ENCODE assay signal across 23 cellular contexts in the genomic region with DNA sequence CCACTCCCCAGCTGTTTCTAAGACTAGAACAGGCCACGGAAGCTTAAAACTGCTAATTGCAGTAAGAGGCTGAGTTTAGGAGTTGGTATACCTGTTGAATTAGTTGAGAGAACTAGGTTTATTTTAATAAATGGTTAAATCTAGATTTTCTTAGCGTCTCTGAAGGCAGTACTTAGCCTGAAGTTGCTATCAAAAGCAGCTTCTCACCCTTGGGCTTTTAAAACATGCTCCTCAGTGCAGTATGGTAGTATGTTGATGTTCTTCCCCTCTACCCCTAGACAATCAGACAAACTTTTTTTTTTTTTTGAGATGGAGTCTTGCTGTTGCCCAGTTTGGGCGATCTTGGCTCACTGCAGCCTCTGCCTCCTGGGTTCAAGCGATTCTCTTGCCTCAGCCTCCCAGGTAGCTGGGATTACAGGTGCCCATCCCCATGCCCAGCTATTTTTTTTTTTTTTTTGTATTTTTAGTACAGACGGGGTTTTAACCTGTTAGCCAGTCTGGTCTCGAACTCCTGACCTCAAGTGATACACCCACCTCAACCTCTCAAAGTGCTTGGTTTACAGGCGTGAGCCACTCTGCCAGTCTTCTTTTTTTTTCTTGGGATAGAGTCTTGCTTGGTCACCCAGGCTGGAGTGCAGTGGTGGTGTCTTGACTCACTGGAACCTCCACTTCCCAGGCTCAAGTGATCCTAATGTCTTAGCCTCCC. TPM values are rescaled to one million over a fixed set of nuclear protein-coding genes. Genes with fewer than 3 reads are reported as not detected.
DNase-seq lines count a peak whose midpoint lies in the region; ATAC-seq and TF ChIP-seq lines count a peak whose summit lies in the region.
"Had no signal": no experiment of that assay in that cellular context is flagged by ENCODE, and none has a peak within 500 bp of the region (broad histone marks: within the 10 kb centered on the region; RNA-seq: fewer than 3 reads in every experiment).

No MANE protein-coding gene starts in this region.

- no peaks in the 10 kb centered on the region; a peak in 1 of 4 replicates for H3K4me1 ChIP-seq in HCT116 (ENCODE audit: control insufficient read depth in 1 of 2, insufficient read depth in 2 of 2, low read length in 2 of 2)
- peaks cover 31 to 45% of the 10 kb centered on the region in 2 donors for H3K4me1 ChIP-seq in naive thymus-derived CD4-positive, alpha-beta T cell (ENCODE audit: control insufficient read depth in 2 of 2, insufficient read depth in 2 of 2, low read length in 2 of 2)

- BruUV-seq in HCT116 (replicated peaks; lab: Mats Ljungman, UMichigan) = no TSS peak

- no peak for TF ChIP-seq POLR2A in HCT116 (IDR thresholded peaks at IDR 0.05; ENCODE audit: borderline replicate concordance, extremely low read depth, insufficient read depth, insufficient read length)

- no peak overlapping the region for H3K9ac ChIP-seq in HCT116 (ENCODE audit: low read length)

- RAD21 ChIA-PET in HCT116 (lab: Charles Lee; ENCODE audit: low non-redundant PET in 1 of 2, low total read pairs in 2 of 2, uncharacterized antibody in 2 of 2, unreplicated experiment in 2 of 2) = no interaction called here

- H3K4me1 Mint-ChIP-seq in CD4-positive, alpha-beta T cell (ENCODE audit: low read depth) = peaks cover 94% of the 10 kb centered on the region
- H3K4me1 Mint-ChIP-seq in naive thymus-derived CD4-positive, alpha-beta T cell = peaks cover 53 to 94% (median 89%) of the 10 kb centered on the region in 7 donors

- H3K36me3 ChIP-seq in HCT116 (ENCODE audit: control insufficient read depth in 1 of 2, insufficient read depth in 2 of 2, low read length in 2 of 2) = peaks cover 73 to 80% of the 10 kb centered on the region in 2 experiments
- H3K36me3 ChIP-seq in naive thymus-derived CD4-positive, alpha-beta T cell (ENCODE audit: control insufficient read depth in 2 of 3, insufficient read depth in 3 of 3, low read length in 3 of 3) = peaks cover 48 to 91% (median 70%) of the 10 kb centered on the region in 3 experiments

- H3K9me3 ChIP-seq in CD4-positive, alpha-beta T cell (ENCODE audit: control insufficient read depth, low read length) = no peaks in the 10 kb centered on the region
- no peaks in the 10 kb centered on the region for H3K9me3 ChIP-seq in HCT116 (ENCODE audit: control insufficient read depth in 1 of 2, insufficient read depth in 1 of 2, low read depth in 1 of 2, low read length in 2 of 2)
- H3K9me3 ChIP-seq in naive thymus-derived CD4-positive, alpha-beta T cell (ENCODE audit: control insufficient read depth in 2 of 3, low read length in 3 of 3) = no peaks in the 10 kb centered on the region
- H3K9me3 ChIP-seq: ascending aorta, esophagus squamous epithelium had no signal

- no peak overlapping the region for H3K4me2 ChIP-seq in HCT116 (ENCODE audit: low read length)

- TF ChIP-seq RAD21 in HCT116 (IDR thresholded peaks at IDR 0.05; ENCODE audit: low read depth) = no peak

- no peaks in the 10 kb centered on the region for H3K9me3 Mint-ChIP-seq in CD4-positive, alpha-beta T cell
- peaks cover 0 to 10% (median 0%) of the 10 kb centered on the region in 11 donors for H3K9me3 Mint-ChIP-seq in naive thymus-derived CD4-positive, alpha-beta T cell
- H3K9me3 Mint-ChIP-seq: naive B cell had no signal

- peak overlapping the region; percentile 46 for H3K27ac Mint-ChIP-seq in CD4-positive, alpha-beta T cell
- H3K27ac Mint-ChIP-seq in naive thymus-derived CD4-positive, alpha-beta T cell = peak overlapping the region in 8 of 9 donors; percentile 33 to 90 (median 63)

- no peak overlapping the region for H3K4me3 ChIP-seq in HCT116 (replicated peaks in 1 of 2; ENCODE audit: low read depth in 1 of 2, low read length in 2 of 2)
- no peak overlapping the region for H3K4me3 ChIP-seq in naive thymus-derived CD4-positive, alpha-beta T cell (ENCODE audit: low read length)
- H3K4me3 ChIP-seq: ascending aorta, esophagus squamous epithelium had no signal

- peaks cover 51% of the 10 kb centered on the region for H3K79me2 ChIP-seq in HCT116 (ENCODE audit: insufficient read depth, low read length)

- CTCF ChIA-PET in CD4-positive, alpha-beta T cell (lab: Charles Lee) = no interaction called here
- CTCF ChIA-PET in HCT116 (lab: Charles Lee) = no interaction called here
- CTCF ChIA-PET in naive thymus-derived CD4-positive, alpha-beta T cell (lab: Charles Lee) = interaction anchor here (1.1 kb wide), 1 partner anchor 10 kb away, joined by 3 read pairs; no protein-coding TSS in a partner anchor

- peaks cover 19% of the 10 kb centered on the region; the same call in 1 of the 2 replicates for H4K20me1 ChIP-seq in HCT116 (ENCODE audit: insufficient read depth)

- no peak overlapping the region for H2AFZ ChIP-seq in HCT116 (ENCODE audit: low read depth, low read length, poor library complexity, severe bottlenecking)

- H3K27ac ChIP-seq in CD4-positive, alpha-beta T cell (ENCODE audit: low read depth, low read length) = no peak overlapping the region
- no peak overlapping the region for H3K27ac ChIP-seq in HCT116 (ENCODE audit: low read depth, low read length)
- no peak overlapping the region for H3K27ac ChIP-seq in naive thymus-derived CD4-positive, alpha-beta T cell (ENCODE audit: low read depth, low read length)
- H3K27ac ChIP-seq: ascending aorta, esophagus squamous epithelium, RWPE1 had no signal

- H3K4me3 Mint-ChIP-seq in CD4-positive, alpha-beta T cell = peak overlapping the region; percentile 39
- H3K4me3 Mint-ChIP-seq in naive thymus-derived CD4-positive, alpha-beta T cell = peak overlapping the region in 3 of 10 donors; percentile 5 to 52 (median 43)

- H3K9me2 ChIP-seq in HCT116 (ENCODE audit: insufficient read depth) = no peaks in the 10 kb centered on the region

- POLR2A ChIA-PET in CD4-positive, alpha-beta T cell (lab: Charles Lee) = interaction anchor here (0.5 to 1.5 kb wide), 4 partner anchors 9 to 805 kb away, joined by 3 to 4 read pairs (median 4); no protein-coding TSS in a partner anchor
- POLR2A ChIA-PET in HCT116 (lab: Charles Lee) = no interaction called here
- POLR2A ChIA-PET in naive thymus-derived CD4-positive, alpha-beta T cell (lab: Charles Lee) = interaction anchor here (0.6 to 3.4 kb wide), 9 partner anchors 7 to 1517 kb away, joined by 3 to 15 read pairs (median 4); a partner anchor contains a TSS

- peaks cover 99% of the 10 kb centered on the region for H3K36me3 Mint-ChIP-seq in CD4-positive, alpha-beta T cell (ENCODE audit: low read depth)
- H3K36me3 Mint-ChIP-seq in naive thymus-derived CD4-positive, alpha-beta T cell = peaks cover 9 to 87% (median 72%) of the 10 kb centered on the region in 5 donors

- intact Hi-C loops in CD4-positive, alpha-beta T cell (cut with DNase I, micrococcal nuclease) = no loop called here
- intact Hi-C loops in HCT116 (cut with micrococcal nuclease) = no loop called here
- intact Hi-C loops in naive thymus-derived CD4-positive, alpha-beta T cell (cut with micrococcal nuclease) = loop anchor here in 1 of 2 donors (2.0 kb wide), 1 partner anchor 377 kb away; no protein-coding TSS in a partner anchor

- H3K27me3 Mint-ChIP-seq in CD4-positive, alpha-beta T cell = no peaks in the 10 kb centered on the region
- H3K27me3 Mint-ChIP-seq in naive thymus-derived CD4-positive, alpha-beta T cell = no peaks in the 10 kb centered on the region
- H3K27me3 Mint-ChIP-seq: naive B cell had no signal

- TF ChIP-seq CTCF in CD4-positive, alpha-beta T cell (IDR thresholded peaks at IDR 0.05) = no peak
- TF ChIP-seq CTCF in HCT116 (IDR thresholded peaks at IDR 0.05 in 2 of 3, conservative IDR thresholded peaks at IDR 0.05 in 1 of 3; ENCODE audit: borderline replicate concordance in 1 of 3, insufficient read depth in 1 of 3, low read depth in 2 of 3, low read length in 2 of 3) = no peak

- peak; percentile 35 for ATAC-seq in CD4-positive, alpha-beta T cell (ENCODE audit: poor library complexity)
- ATAC-seq in HCT116 (no peak), HG03039 (IDR thresholded peaks at IDR 0.05; ENCODE audit: unreplicated experiment) (no peak)
- peak; percentile 33 for ATAC-seq in naive thymus-derived CD4-positive, alpha-beta T cell

- no peaks in the 10 kb centered on the region for H3K27me3 ChIP-seq in CD4-positive, alpha-beta T cell (ENCODE audit: control insufficient read depth, insufficient read depth, low read length)
- no peaks in the 10 kb centered on the region for H3K27me3 ChIP-seq in HCT116 (ENCODE audit: insufficient read depth, low read length)
- no peaks in the 10 kb centered on the region for H3K27me3 ChIP-seq in naive thymus-derived CD4-positive, alpha-beta T cell (ENCODE audit: control insufficient read depth in 2 of 2, insufficient read depth in 2 of 2, low read length in 2 of 2)
- H3K27me3 ChIP-seq: ascending aorta, esophagus squamous epithelium had no signal

- DNase-seq in CD4-positive, alpha-beta T cell = no peak
- DNase-seq in HCT116 (ENCODE audit: low read depth, low spot score) (no peak), NCI-H446 treated with DMSO at 0.1 percent for 48 hours (lab: John Stamatoyannopoulos, UW) (no peak)
- peak; percentile 47 for DNase-seq in activated CD8-positive, alpha-beta memory T cell treated with anti-CD3 and anti-CD28 coated beads, Interleukin-2, amount 50 U/mL, for 48 hours
- DNase-seq in naive thymus-derived CD4-positive, alpha-beta T cell = no peak
- DNase-seq in effector CD4-positive, alpha-beta T cell = no peak
- DNase-seq: activated gamma-delta T cell treated with Interleukin-2 at 50 U/mL for 16 hours; cerebellar nuclear complex; effector CD8-positive, alpha-beta T cell; esophagus squamous epithelium; GF-D8; naive B cell; NCI-H1105 treated with DMSO at 0.1 percent for 48 hours; NCI-H2081 treated with DMSO at 0.1 percent for 48 hours; NCI-H510A; posterior cingulate gyrus; stimulated activated naive CD4-positive, alpha-beta T cell treated with Interleukin-2 at 50 U/mL for 16 hours; T1000 had no signal

TF ChIP-seq in HCT116, 20 proteins besides CTCF, POLR2A, EP300 and RAD21:
- TF ChIP-seq POLR2AphosphoS5 (IDR thresholded peaks at IDR 0.05; ENCODE audit: low read depth, low read length) (peak; percentile 42; the same call in 1 of the 2 replicates), ZFX (IDR thresholded peaks at IDR 0.05) (no peak), SIN3A (IDR thresholded peaks at IDR 0.05; ENCODE audit: low read depth) (0 out of 2 replicates have a peak, but pooled peaks have one; percentile 9)
TF ChIP-seq in HCT116: peak in this region for 2.

RNA-seq across cellular contexts. Expression of a gene that starts 6.8 kb away (rescaled TPM):
- total RNA-seq in CD4-positive, alpha-beta T cell = 1,000 to 10,000 TPM; 1,437 to 1,479 TPM
- total RNA-seq in HCT116 (2021; ENCODE audit: unreplicated experiment) = 258 TPM
- polyA plus RNA-seq in HCT116 (2012) = 246 and 285 TPM in 2 replicates
- total RNA-seq in naive thymus-derived CD4-positive, alpha-beta T cell = 1,000 to 10,000 TPM in 4 of 5 experiments, 100 to 1,000 TPM in 1; 355 to 1,361 (median 1,191) TPM
- polyA plus RNA-seq in naive thymus-derived CD4-positive, alpha-beta T cell = 1,000 to 10,000 TPM; 1,397 to 1,617 TPM

RNA-seq across cellular contexts. Expression of a gene that starts 23.3 kb away (rescaled TPM):
- not detected for total RNA-seq in CD4-positive, alpha-beta T cell
- not detected for total RNA-seq in HCT116 (2021; ENCODE audit: unreplicated experiment)
- polyA plus RNA-seq in HCT116 (2012) = not detected in 2 replicates
- not detected for total RNA-seq in naive thymus-derived CD4-positive, alpha-beta T cell
- under 1 TPM in 1 of 2 donors, not detected in 1; 0.14 TPM for polyA plus RNA-seq in naive thymus-derived CD4-positive, alpha-beta T cell
- total RNA-seq: ascending aorta, esophagus squamous epithelium, H4, HT1080 had no signal

Comparison
In these comparisons a context has a peak if more than half of its experiments do, and no peak if none do; other contexts are left out.
1. ATAC-seq: peak in CD4-positive, alpha-beta T cell (single experiment) and naive thymus-derived CD4-positive, alpha-beta T cell (single experiment); none in HCT116 (single experiment) and HG03039 (single experiment).